ENCODE assay signal across 10 cellular contexts in the genomic region with DNA sequence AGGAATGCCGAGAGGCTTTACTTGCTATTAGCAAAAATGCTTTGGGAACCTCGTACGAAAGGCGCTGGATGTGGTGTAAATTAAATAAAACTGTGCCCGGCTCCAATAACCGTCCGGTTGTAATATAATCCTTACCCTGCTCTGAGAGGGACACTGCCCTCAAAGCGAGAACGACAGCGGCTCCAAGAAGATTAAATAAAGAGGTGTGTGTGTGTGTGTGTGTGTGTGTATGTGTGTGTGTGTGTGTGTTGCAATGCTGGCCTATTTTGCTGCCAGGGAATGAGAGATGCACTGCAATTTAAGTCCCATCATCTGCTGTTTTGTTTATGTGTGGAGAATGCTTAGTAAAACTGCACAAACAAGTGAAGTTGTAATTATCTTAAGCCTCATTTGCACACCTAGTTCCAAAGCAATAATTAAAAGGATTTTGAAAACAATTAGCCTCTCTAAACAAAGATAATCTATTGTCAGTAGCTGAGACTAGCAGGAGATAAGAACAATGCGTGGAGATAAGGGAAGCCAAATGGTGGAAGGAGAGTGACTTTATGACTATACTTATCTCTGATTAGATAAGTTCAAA. TPM values are rescaled to one million over a fixed set of nuclear protein-coding genes. Genes with fewer than 3 reads are reported as not detected.
DNase-seq lines count a peak whose midpoint lies in the region; ATAC-seq, FAIRE-seq and TF ChIP-seq lines count a peak whose summit lies in the region.
"Had no signal": no experiment of that assay in that cellular context is flagged by ENCODE, and none has a peak within 500 bp of the region (broad histone marks: within the 10 kb centered on the region; RNA-seq: fewer than 3 reads in every experiment).

No MANE protein-coding gene starts in this region.

- no peak for ATAC-seq in SK-N-SH treated with all-trans-retinoic acid at 6 μM for 48 hours
- no peak for ATAC-seq in HG03439 (IDR thresholded peaks at IDR 0.05; ENCODE audit: unreplicated experiment)

- peak overlapping the region; percentile 19; the same call in 1 of the 2 replicates for H2AFZ ChIP-seq in SK-N-SH (ENCODE audit: low read depth)
- no peak overlapping the region for H2AFZ ChIP-seq in endothelial cell of umbilical vein (ENCODE audit: low read depth, low read length)

- peak; percentile 73 for FAIRE-seq in endothelial cell of umbilical vein (lab: Jason Lieb, UNC)

- peaks cover 26% of the 10 kb centered on the region for H3F3A ChIP-seq in SK-N-SH (replicated peaks; ENCODE audit: insufficient read depth)

- H3K27me3 ChIP-seq in SK-N-SH (ENCODE audit: insufficient read depth) (no peaks in the 10 kb centered on the region), endothelial cell of umbilical vein (ENCODE audit: control insufficient read depth in 2 of 2, insufficient read depth in 2 of 2, low read length in 2 of 2) (peaks cover 83 to 97% of the 10 kb centered on the region in 2 experiments), skeletal muscle satellite cell (ENCODE audit: control insufficient read depth, insufficient read depth, low read length) (no peaks in the 10 kb centered on the region)

- H3K4me2 ChIP-seq in SK-N-SH (peak overlapping the region; percentile 86), endothelial cell of umbilical vein (ENCODE audit: insufficient read depth, low read length) (no peak overlapping the region), skeletal muscle satellite cell (ENCODE audit: low read length) (peak overlapping the region; percentile 95)

- TF ChIP-seq CTCF in SK-N-SH (IDR thresholded peaks at IDR 0.05) (no peak), endothelial cell of umbilical vein (IDR thresholded peaks at IDR 0.05; ENCODE audit: extremely low read depth in 1 of 2, insufficient read depth in 1 of 2, low read depth in 1 of 2, low read length in 2 of 2) (no peak)

- WGBS in SK-N-SH (ENCODE audit: low lambda C conversion rate), result 9% methylated on average over 11 of the region's 11 CpGs

- no peaks in the 10 kb centered on the region for H3K9me1 ChIP-seq in endothelial cell of umbilical vein (replicated peaks; ENCODE audit: control insufficient read depth, extremely low read depth, insufficient read depth, low read length)

- H3K4me1 ChIP-seq in SK-N-SH (ENCODE audit: control insufficient read depth in 1 of 2, insufficient read depth in 2 of 2, low read depth in 1 of 2, low read length in 1 of 2), result peaks cover 11 to 14% of the 10 kb centered on the region in 2 experiments; a peak in 3 of 4 replicates
- peaks cover 25% of the 10 kb centered on the region for H3K4me1 ChIP-seq in endothelial cell of umbilical vein (ENCODE audit: control insufficient read depth, extremely low read depth, insufficient read depth, low read length)
- peaks cover 47% of the 10 kb centered on the region for H3K4me1 ChIP-seq in skeletal muscle satellite cell (ENCODE audit: control insufficient read depth, insufficient read depth, low read length)
- H3K4me1 ChIP-seq: BE2C had no signal

- H3K79me2 ChIP-seq in SK-N-SH (ENCODE audit: insufficient read depth) (peaks cover 68% of the 10 kb centered on the region), endothelial cell of umbilical vein (ENCODE audit: control insufficient read depth, insufficient read depth, low read length) (no peaks in the 10 kb centered on the region)

- H4K20me1 ChIP-seq in SK-N-SH (ENCODE audit: insufficient read depth) (peaks cover 37% of the 10 kb centered on the region), endothelial cell of umbilical vein (replicated peaks; ENCODE audit: control insufficient read depth, extremely low read depth, insufficient read depth, low read length) (peaks cover 5% of the 10 kb centered on the region)

- intact Hi-C loops in endothelial cell of umbilical vein (cut with micrococcal nuclease), result no loop called here

- BruUV-seq in endothelial cell of umbilical vein (replicated peaks; lab: Mats Ljungman, UMichigan), result no TSS peak

- CTCF ChIA-PET in SK-N-SH (lab: Yijun Ruan, JAX), result interaction anchor here (1.0 to 1.6 kb wide), 2 partner anchors 375 kb away, joined by 5 read pairs; no protein-coding TSS in a partner anchor
- CTCF ChIA-PET in endothelial cell of umbilical vein (lab: Charles Lee), result interaction anchor here (2.4 kb wide), 1 partner anchor 13 kb away, joined by 8 read pairs; no protein-coding TSS in a partner anchor

- no peak for TF ChIP-seq POLR2A in endothelial cell of umbilical vein (IDR thresholded peaks at IDR 0.05; ENCODE audit: low read depth, low read length)

- TF ChIP-seq RAD21 in SK-N-SH (IDR thresholded peaks at IDR 0.05; ENCODE audit: low read length), result no peak

- H3K36me3 ChIP-seq in SK-N-SH (replicated peaks in 1 of 2; ENCODE audit: control insufficient read depth in 1 of 2, insufficient read depth in 2 of 2, low read length in 1 of 2) (peaks cover 13 to 16% of the 10 kb centered on the region in 2 experiments), endothelial cell of umbilical vein (ENCODE audit: control insufficient read depth in 2 of 2, extremely low read depth in 1 of 2, insufficient read depth in 2 of 2, low read length in 2 of 2) (no peaks in the 10 kb centered on the region), skeletal muscle satellite cell (ENCODE audit: insufficient read depth, low read length) (peaks cover 30% of the 10 kb centered on the region)
- H3K36me3 ChIP-seq: BE2C, sigmoid colon had no signal

- H3K9me2 ChIP-seq in SK-N-SH, result no peaks in the 10 kb centered on the region

- TF ChIP-seq EP300 in SK-N-SH (IDR thresholded peaks at IDR 0.05; ENCODE audit: borderline replicate concordance in 1 of 2, low read depth in 1 of 2, low read length in 1 of 2), result no peak

- H3K9me3 ChIP-seq in SK-N-SH (no peaks in the 10 kb centered on the region), endothelial cell of umbilical vein (replicated peaks; ENCODE audit: control insufficient read depth, insufficient read depth, low read length) (no peaks in the 10 kb centered on the region), skeletal muscle satellite cell (replicated peaks; ENCODE audit: low read length) (no peaks in the 10 kb centered on the region)
- H3K9me3 ChIP-seq: BE2C, sigmoid colon had no signal

- DNase-seq in SK-N-SH (no peak), NCI-H69 (lab: John Stamatoyannopoulos, UW) (peak; percentile 68), endothelial cell of umbilical vein (ENCODE audit: low read depth, low spot score) (no peak), NOMO-1 (lab: John Stamatoyannopoulos, UW; ENCODE audit: unreplicated experiment in 2 of 2) (no peak), kidney glomerular epithelial cell (lab: John Stamatoyannopoulos, UW) (no peak)
- DNase-seq: BE2C, sigmoid colon had no signal

- H3K9ac ChIP-seq in SK-N-SH (peak overlapping the region; percentile 94), endothelial cell of umbilical vein (replicated peaks; ENCODE audit: extremely low read depth, insufficient read depth, low read length) (no peak overlapping the region), skeletal muscle satellite cell (ENCODE audit: low read depth, low read length) (peak overlapping the region; percentile 90)

- H3K4me3 ChIP-seq in SK-N-SH (ENCODE audit: low read depth in 2 of 2, low read length in 1 of 2), result peak overlapping the region; percentile 61 to 74; a peak in 3 of 4 replicates
- H3K4me3 ChIP-seq in endothelial cell of umbilical vein (replicated peaks in 1 of 3; ENCODE audit: insufficient read depth in 1 of 3, low read depth in 1 of 3, low read length in 3 of 3), result no peak overlapping the region
- H3K4me3 ChIP-seq in skeletal muscle satellite cell (ENCODE audit: low read length), result peak overlapping the region; percentile 94

- H3K27ac ChIP-seq in SK-N-SH (ENCODE audit: low read depth in 2 of 2, low read length in 1 of 2), result peak overlapping the region; percentile 81 to 87; a peak in 3 of 4 replicates
- H3K27ac ChIP-seq in endothelial cell of umbilical vein (ENCODE audit: insufficient read depth, low read depth, low read length), result no peak overlapping the region
- H3K27ac ChIP-seq: sigmoid colon had no signal

- dilution Hi-C loops in endothelial cell of umbilical vein (cut with MboI; ENCODE audit: extremely low pct_ligation_motif_present, low sequenced_read_pairs), result no loop called here

- POLR2A ChIA-PET in SK-N-SH (lab: Yijun Ruan, JAX), result no interaction called here
- POLR2A ChIA-PET in endothelial cell of umbilical vein (lab: Charles Lee), result no interaction called here

TF ChIP-seq in SK-N-SH, 30 proteins besides CTCF, POLR2A, EP300 and RAD21 (continues in another document):
- TF ChIP-seq FOXM1 (IDR thresholded peaks at IDR 0.05; ENCODE audit: low read depth), result no peak
- TF ChIP-seq SMC3 (IDR thresholded peaks at IDR 0.05; ENCODE audit: low read depth, low read length), result no peak
- TF ChIP-seq EZH2phosphoT487 (IDR thresholded peaks at IDR 0.05; ENCODE audit: borderline replicate concordance, low read depth), result no peak

TF ChIP-seq in SK-N-SH treated with all-trans-retinoic acid at 6 μM for 48 hours, 23 proteins besides CTCF, POLR2A, EP300 and RAD21 (continues in another document):
- TF ChIP-seq TCF4 (CRISPR knock-in tag; IDR thresholded peaks at IDR 0.05; ENCODE audit: borderline replicate concordance) (no peak), BACH2 (CRISPR knock-in tag; IDR thresholded peaks at IDR 0.05; ENCODE audit: borderline replicate concordance) (no peak)

TF ChIP-seq in endothelial cell of umbilical vein, 7 proteins besides CTCF, POLR2A, EP300 and RAD21:
- TF ChIP-seq GATA2 (IDR thresholded peaks at IDR 0.05; ENCODE audit: insufficient read depth, insufficient read length, low read depth, low read length) (peak; percentile 24), EZH2 (IDR thresholded peaks at IDR 0.05; ENCODE audit: borderline replicate concordance, low read depth, low read length, severe bottlenecking) (no peak)

RNA-seq across cellular contexts. Expression of a gene that starts 1.2 kb away (rescaled TPM):
- 31.2 and 52.1 TPM in 2 replicates for polyA plus RNA-seq in SK-N-SH (2012; rRNA removed)
- 34.8 and 43.7 TPM in 2 replicates for polyA plus RNA-seq in SK-N-SH (2012; cell fraction: cytosol; rRNA removed)
- 42.7 and 45.1 TPM in 2 replicates for polyA plus RNA-seq in SK-N-SH (2012; cell fraction: nucleus; rRNA removed)
- 0.40 and 0.55 TPM in 2 replicates for total RNA-seq in endothelial cell of umbilical vein
- polyA plus RNA-seq in endothelial cell of umbilical vein, result 0.55 and 0.57 TPM in 2 replicates
- polyA plus RNA-seq in endothelial cell of umbilical vein (2011; cell fraction: cytosol; rRNA removed), result 0.59 and 0.61 TPM in 2 replicates
- polyA plus RNA-seq in endothelial cell of umbilical vein (2011; cell fraction: nucleus; rRNA removed), result 0.38 and 0.51 TPM in 2 replicates
- 0.33 and 0.37 TPM in 2 replicates for polyA plus RNA-seq in endothelial cell of umbilical vein (2012)
- polyA minus RNA-seq in endothelial cell of umbilical vein, result 0.64 and 0.80 TPM in 2 replicates
- 1.2 TPM for polyA minus RNA-seq in endothelial cell of umbilical vein (2011; cell fraction: cytosol; rRNA and poly(A)+ RNA removed)
- 0.24 and 0.58 TPM in 2 replicates for polyA minus RNA-seq in endothelial cell of umbilical vein (2011; cell fraction: nucleus; rRNA and poly(A)+ RNA removed)
- total RNA-seq in skeletal muscle satellite cell (2012; rRNA removed), result 8.1 and 15.9 TPM in 2 replicates

Comparison
In these comparisons a context has a peak if more than half of its experiments do, and no peak if none do; other contexts are left out.
1. H3K4me3 ChIP-seq: peak in SK-N-SH (2 of 2) and skeletal muscle satellite cell (single experiment); none in endothelial cell of umbilical vein (0 of 3).
2. RNA of a gene that starts 1.2 kb away (polyA plus RNA-seq): 31.2 to 52.1 TPM in SK-N-SH; 0.33 to 0.61 TPM in endothelial cell of umbilical vein; every median in the first group is over 10 times any median in the second.